Comparison of ENCODE assay signal across 10 cellular contexts in genomic region chr20:4369798-4370124, GRCh38.
DNase-seq lines count a peak whose midpoint lies in the region; FAIRE-seq and TF ChIP-seq lines count a peak whose summit lies in the region.
"Had no signal": no experiment of that assay in that cellular context is flagged by ENCODE, and none has a peak within 500 bp of the region (broad histone marks: within the 10 kb centered on the region; RNA-seq: fewer than 3 reads in every experiment).

No MANE protein-coding gene starts in this region.

- H3K4me1 ChIP-seq in right atrium auricular region = no peaks in the 10 kb centered on the region
- H3K4me1 ChIP-seq: esophagus squamous epithelium had no signal

- H3K36me3 ChIP-seq in right atrium auricular region = no peaks in the 10 kb centered on the region
- H3K36me3 ChIP-seq: esophagus squamous epithelium had no signal

- FAIRE-seq in GM19239 (lab: Jason Lieb, UNC) (peak; percentile 35), GM12892 (lab: Jason Lieb, UNC) (no peak)

- no peaks in the 10 kb centered on the region for H3K27me3 Mint-ChIP-seq in activated naive CD4-positive, alpha-beta T cell treated with anti-CD3 and anti-CD28 coated beads for 36 hours (ENCODE audit: low read depth)

- H3K4me1 Mint-ChIP-seq in activated naive CD4-positive, alpha-beta T cell treated with anti-CD3 and anti-CD28 coated beads for 36 hours (ENCODE audit: low read depth) = peaks cover 26% of the 10 kb centered on the region

- no peaks in the 10 kb centered on the region for H3K27me3 ChIP-seq in right atrium auricular region
- H3K27me3 ChIP-seq: esophagus squamous epithelium had no signal

- H3K9me3 Mint-ChIP-seq in activated naive CD4-positive, alpha-beta T cell treated with anti-CD3 and anti-CD28 coated beads for 36 hours = no peaks in the 10 kb centered on the region

- TF ChIP-seq POLR2A in NB4 (IDR thresholded peaks at IDR 0.05; ENCODE audit: extremely low read depth, insufficient read length) (no peak), GM12892 (IDR thresholded peaks at IDR 0.05; ENCODE audit: low read depth, low read length) (no peak)

- DNase-seq in GM19239 (ENCODE audit: insufficient read length, low spot score) (peak; percentile 23), NB4 (ENCODE audit: low read depth) (peak; percentile 88), GM12892 (ENCODE audit: insufficient read length) (no peak), right atrium auricular region (ENCODE audit: low spot score) (no peak), AG20443 (ENCODE audit: low spot score) (no peak)
- peak; percentile 83 for DNase-seq in activated naive CD4-positive, alpha-beta T cell treated with anti-CD3 and anti-CD28 coated beads for 36 hours
- peak; percentile 17 to 29 for DNase-seq in stimulated activated CD8-positive, alpha-beta memory T cell treated with anti-CD3 and anti-CD28 coated beads, Interleukin-15, amount 100 ng/mL, for 48 hours (ENCODE audit: low read depth in 2 of 2)
- DNase-seq: esophagus squamous epithelium, mucosa of descending colon, NCI-H510A had no signal

- CTCF ChIA-PET in activated naive CD4-positive, alpha-beta T cell treated with anti-CD3 and anti-CD28 coated beads for 36 hours (lab: Charles Lee) = no interaction called here

- H3K36me3 Mint-ChIP-seq in activated naive CD4-positive, alpha-beta T cell treated with anti-CD3 and anti-CD28 coated beads for 36 hours (ENCODE audit: low read depth) = no peaks in the 10 kb centered on the region

- intact Hi-C loops in activated naive CD4-positive, alpha-beta T cell treated with anti-CD3 and anti-CD28 coated beads for 36 hours (cut with micrococcal nuclease) = no loop called here

- H3K4me3 ChIP-seq in NB4 (ENCODE audit: low read depth, low read length) (no peak overlapping the region), right atrium auricular region (no peak overlapping the region)
- H3K4me3 ChIP-seq: esophagus squamous epithelium, mucosa of descending colon had no signal

- peaks cover 0 to 5% of the 10 kb centered on the region in 2 donors for H3K9me3 ChIP-seq in right atrium auricular region
- H3K9me3 ChIP-seq: esophagus squamous epithelium, mucosa of descending colon had no signal

- no peak overlapping the region for H3K27ac ChIP-seq in right atrium auricular region
- H3K27ac ChIP-seq: esophagus squamous epithelium had no signal

- no peak overlapping the region for H3K4me3 Mint-ChIP-seq in activated naive CD4-positive, alpha-beta T cell treated with anti-CD3 and anti-CD28 coated beads for 36 hours

- H3K27ac Mint-ChIP-seq in activated naive CD4-positive, alpha-beta T cell treated with anti-CD3 and anti-CD28 coated beads for 36 hours = peak overlapping the region; percentile 88

- no peak for TF ChIP-seq CTCF in NB4 (IDR thresholded peaks at IDR 0.05; ENCODE audit: low read depth, low read length)
- no peak for TF ChIP-seq CTCF in right atrium auricular region (IDR thresholded peaks at IDR 0.05)

Comparison
In these comparisons a context has a peak if more than half of its experiments do, and no peak if none do; other contexts are left out.
1. DNase-seq: peak in GM19239 (single experiment), NB4 (single experiment), activated naive CD4-positive, alpha-beta T cell treated with anti-CD3 and anti-CD28 coated beads for 36 hours (single experiment) and stimulated activated CD8-positive, alpha-beta memory T cell treated with anti-CD3 and anti-CD28 coated beads, Interleukin-15, amount 100 ng/mL, for 48 hours (2 of 2); none in GM12892 (single experiment), right atrium auricular region (single experiment) and AG20443 (single experiment).